ENCODE assay signal across 11 cellular contexts in the genomic region with DNA sequence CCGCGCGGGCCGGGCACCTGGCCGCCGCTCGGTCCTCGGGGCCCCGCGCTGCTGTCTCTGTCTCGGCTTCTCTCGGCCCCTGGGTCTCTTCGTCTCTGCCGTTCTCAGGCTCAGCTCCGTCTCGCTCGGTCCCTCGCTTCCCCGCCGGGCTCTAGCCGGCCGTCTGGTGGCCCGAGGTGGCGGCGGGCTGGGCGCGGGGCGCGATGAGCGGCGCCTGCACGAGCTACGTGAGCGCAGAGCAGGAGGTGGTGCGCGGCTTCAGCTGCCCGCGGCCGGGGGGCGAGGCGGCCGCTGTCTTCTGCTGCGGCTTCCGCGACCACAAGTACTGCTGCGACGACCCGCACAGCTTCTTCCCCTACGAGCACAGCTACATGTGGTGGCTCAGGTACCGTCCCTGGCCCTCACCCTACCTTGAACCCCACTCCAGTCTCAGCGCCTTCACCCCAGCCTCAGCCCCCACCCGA. TPM values are rescaled to one million over a fixed set of nuclear protein-coding genes. Genes with fewer than 3 reads are reported as not detected.
DNase-seq lines count a peak whose midpoint lies in the region; FAIRE-seq and TF ChIP-seq lines count a peak whose summit lies in the region.
"Had no signal": no experiment of that assay in that cellular context is flagged by ENCODE, and none has a peak within 500 bp of the region (broad histone marks: within the 10 kb centered on the region; RNA-seq: fewer than 3 reads in every experiment).

No MANE protein-coding gene starts in this region.

- H3K4me3 ChIP-seq in A673 (ENCODE audit: low read depth, low read length, poor library complexity, severe bottlenecking) (peak overlapping the region; percentile 36), hepatocyte (peak overlapping the region; percentile 61)

- H3K27me3 ChIP-seq in A673 (replicated peaks; ENCODE audit: insufficient read depth, low read depth, low read length, poor library complexity) (peaks cover 21% of the 10 kb centered on the region), hepatocyte (peaks cover 18% of the 10 kb centered on the region)

- TF ChIP-seq CTCF in A673 (conservative IDR thresholded peaks at IDR 0.05; ENCODE audit: low read depth, low read length) (no peak), hepatocyte (IDR thresholded peaks at IDR 0.05; ENCODE audit: poor library complexity) (no peak)

- WGBS in hepatocyte (ENCODE audit: low lambda C conversion rate, missing lambda C conversion rate), result 13% methylated on average over 35 of the region's 52 CpGs

- POLR2A ChIA-PET in A673 (lab: Charles Lee; ENCODE audit: low non-redundant PET), result no interaction called here

- DNase-seq in A673 (ENCODE audit: low spot score) (no peak), HuH-7.5 (ENCODE audit: low spot score) (peak; percentile 29), hepatocyte (ENCODE audit: low spot score) (peak; percentile 22), NCI-H2227 (lab: John Stamatoyannopoulos, UW; ENCODE audit: unreplicated experiment) (no peak), urothelium cell line (ENCODE audit: low spot score) (no peak), NCI-H2171 treated with DMSO at 0.1 percent for 48 hours (lab: John Stamatoyannopoulos, UW) (no peak)
- peak; percentile 74 for DNase-seq in activated effector memory CD4-positive, alpha-beta T cell treated with anti-CD3 and anti-CD28 coated beads, Interleukin-2, amount 50 U/mL, for 16 hours
- peak; percentile 22 for DNase-seq in stimulated activated CD4-positive, alpha-beta T cell treated with anti-CD3 and anti-CD28 coated beads, Interleukin-1b, Interleukin-23, amount 100 ng/mL, for 48 hours

- no TSS peak for BruUV-seq in A673 (replicated peaks; lab: Mats Ljungman, UMichigan)

- no peaks in the 10 kb centered on the region for H3K9me2 ChIP-seq in hepatocyte (replicated peaks; ENCODE audit: insufficient read depth)

- no peaks in the 10 kb centered on the region for H3K36me3 ChIP-seq in A673 (ENCODE audit: insufficient read depth, low read length, poor library complexity, severe bottlenecking)
- H3K36me3 ChIP-seq in hepatocyte (replicated peaks; ENCODE audit: insufficient read depth, low read depth), result no peaks in the 10 kb centered on the region
- H3K36me3 ChIP-seq: adrenal gland had no signal

- H3K27ac ChIP-seq in A673 (ENCODE audit: low read depth, low read length, poor library complexity, severe bottlenecking), result no peak overlapping the region
- H3K27ac ChIP-seq in hepatocyte, result no peak overlapping the region

- intact Hi-C loops in A673 (cut with micrococcal nuclease; ENCODE audit: unreplicated experiment), result no loop called here

- FAIRE-seq in urothelium cell line (lab: Jason Lieb, UNC), result no peak
- FAIRE-seq: GM18507 had no signal

- peak overlapping the region; percentile 98 for H3K4me2 ChIP-seq in hepatocyte

- CTCF ChIA-PET in A673 (lab: Charles Lee), result interaction anchor here (0.6 kb wide), 1 partner anchor 8 kb away, joined by 4 read pairs; no protein-coding TSS in a partner anchor

- no peaks in the 10 kb centered on the region for H3K79me2 ChIP-seq in hepatocyte

- no peaks in the 10 kb centered on the region for H3K4me1 ChIP-seq in A673 (ENCODE audit: insufficient read depth, low read length, poor library complexity, severe bottlenecking)
- peaks cover 21% of the 10 kb centered on the region for H3K4me1 ChIP-seq in hepatocyte (ENCODE audit: insufficient read depth)

- H4K20me1 ChIP-seq in hepatocyte (ENCODE audit: insufficient read depth, poor library complexity, severe bottlenecking), result no peaks in the 10 kb centered on the region

- H2AFZ ChIP-seq in hepatocyte, result peak overlapping the region; percentile 89

- H3K9me3 ChIP-seq in A673 (ENCODE audit: low read depth, low read length, poor library complexity, severe bottlenecking), result no peaks in the 10 kb centered on the region
- no peaks in the 10 kb centered on the region for H3K9me3 ChIP-seq in hepatocyte (ENCODE audit: low read depth)
- H3K9me3 ChIP-seq: adrenal gland had no signal

RNA-seq across cellular contexts. Expression of gene SHISAL2A, which starts 0.4 kb away (rescaled TPM):
- total RNA-seq in A673 (2021) (not detected in 2 replicates), hepatocyte (0.47 and 1.5 TPM in 2 replicates)
- 0.89 and 0.97 TPM in 2 replicates for polyA plus RNA-seq in hepatocyte
- total RNA-seq: subcutaneous adipose tissue had no signal

RNA-seq across cellular contexts. Expression of gene GPX7, which starts 31.2 kb away (rescaled TPM):
- 25.2 and 30.8 TPM in 2 replicates for total RNA-seq in A673 (2021)
- total RNA-seq in hepatocyte, result 76.3 and 78.9 TPM in 2 replicates
- 56.4 and 58.0 TPM in 2 replicates for polyA plus RNA-seq in hepatocyte

Comparison
In these comparisons a context has a peak if more than half of its experiments do, and no peak if none do; other contexts are left out.
1. DNase-seq: peak in HuH-7.5 (single experiment), activated effector memory CD4-positive, alpha-beta T cell treated with anti-CD3 and anti-CD28 coated beads, Interleukin-2, amount 50 U/mL, for 16 hours (single experiment), hepatocyte (single experiment) and stimulated activated CD4-positive, alpha-beta T cell treated with anti-CD3 and anti-CD28 coated beads, Interleukin-1b, Interleukin-23, amount 100 ng/mL, for 48 hours (single experiment); none in A673 (single experiment), NCI-H2227 (single experiment), urothelium cell line (single experiment) and NCI-H2171 treated with DMSO at 0.1 percent for 48 hours (single experiment).